8 cellular contexts compared by ENCODE assay signal in genomic region chr10:84078771-84079170, GRCh38.
"Had no signal": no experiment of that assay in that cellular context is flagged by ENCODE, and none has a peak within 500 bp of the region (broad histone marks: within the 10 kb centered on the region; RNA-seq: fewer than 3 reads in every experiment).

No MANE protein-coding gene starts in this region.

- H3K9me3 ChIP-seq: HAP-1 had no signal

- H3K9ac ChIP-seq: GM23248 had no signal

- H3K27ac ChIP-seq: GM23248, HL-60 had no signal

- DNase-seq: GM23248, GOT3, H7, HFFc6 had no signal

- ATAC-seq: HCT116, HepG2 had no signal

- FAIRE-seq: HepG2 had no signal

- H3K4me3 ChIP-seq: GM23248, HAP-1 had no signal

- H3K36me3 ChIP-seq: HAP-1 had no signal

- H2AFZ ChIP-seq: GM23248 had no signal
